In genomic region chr11:22626573-22627239, GRCh38 we compare ENCODE assay signal across 10 cellular contexts. TPM values are rescaled to one million over a fixed set of nuclear protein-coding genes. Genes with fewer than 3 reads are reported as not detected.
DNase-seq lines count a peak whose midpoint lies in the region; ATAC-seq and TF ChIP-seq lines count a peak whose summit lies in the region.
"Had no signal": no experiment of that assay in that cellular context is flagged by ENCODE, and none has a peak within 500 bp of the region (broad histone marks: within the 10 kb centered on the region; RNA-seq: fewer than 3 reads in every experiment).

No MANE protein-coding gene starts in this region.

- WGBS in sigmoid colon, 2 donors: 96% methylated on average over 14 of the region's 14 CpGs

- H3K27ac ChIP-seq in fibroblast of lung (ENCODE audit: insufficient read depth, low read length) (no peak overlapping the region), sigmoid colon (peak overlapping the region; percentile 82 to 91 (median 88))

- H3K4me3 ChIP-seq in fibroblast of lung (replicated peaks in 1 of 4; ENCODE audit: control extremely low read depth in 1 of 4, insufficient read depth in 1 of 4, low read depth in 3 of 4, low read length in 4 of 4): peak overlapping the region in 2 of 4 experiments; percentile 90 to 95
- H3K4me3 ChIP-seq in sigmoid colon: peak overlapping the region in 1 of 4 donors; percentile 78

- peak overlapping the region; percentile 94 for H2AFZ ChIP-seq in fibroblast of lung (ENCODE audit: low read length)

- DNase-seq in NOMO-1 treated with DMSO at 0.1 percent for 48 hours (lab: John Stamatoyannopoulos, UW; ENCODE audit: unreplicated experiment): peak; percentile 46
- DNase-seq in NOMO-1 treated with dmso at 0.1 percent for 144 hours (lab: John Stamatoyannopoulos, UW; ENCODE audit: unreplicated experiment): no peak
- peak; percentile 37 for DNase-seq in OCI-M1 (lab: John Stamatoyannopoulos, UW)
- DNase-seq in fibroblast of lung (ENCODE audit: low read depth in 2 of 2): no peak
- DNase-seq in sigmoid colon: no peak
- DNase-seq in GM10248 (ENCODE audit: extremely low spot score): no peak
- DNase-seq in HCEC 1CT: no peak
- DNase-seq: colonic mucosa, left cardiac atrium had no signal

- CTCF ChIA-PET in GM10248 (lab: Yijun Ruan, JAX): interaction anchor here (1.1 to 1.6 kb wide), 3 partner anchors 44 to 202 kb away, joined by 3 to 5 read pairs (median 4); no protein-coding TSS in a partner anchor

- H3K9me3 ChIP-seq in fibroblast of lung (ENCODE audit: control insufficient read depth, insufficient read depth, low read depth, low read length) (no peaks in the 10 kb centered on the region), sigmoid colon (no peaks in the 10 kb centered on the region)
- H3K9me3 ChIP-seq: colonic mucosa had no signal

- no peak for TF ChIP-seq POLR2A in sigmoid colon (IDR thresholded peaks at IDR 0.05)

- H3K4me1 ChIP-seq in fibroblast of lung (ENCODE audit: control insufficient read depth, extremely low read depth, insufficient read depth, low read length) (peaks cover 2% of the 10 kb centered on the region), sigmoid colon (peaks cover 0 to 19% (median 9%) of the 10 kb centered on the region in 4 donors)

- H3K79me2 ChIP-seq in fibroblast of lung (ENCODE audit: control insufficient read depth, insufficient read depth, low read length): peaks cover 6% of the 10 kb centered on the region

- no peak for TF ChIP-seq EP300 in sigmoid colon (IDR thresholded peaks at IDR 0.05)

- H3K27me3 ChIP-seq in fibroblast of lung (ENCODE audit: control insufficient read depth, insufficient read depth, low read length): no peaks in the 10 kb centered on the region
- H3K27me3 ChIP-seq in sigmoid colon: no peaks in the 10 kb centered on the region
- H3K27me3 ChIP-seq: colonic mucosa had no signal

- TF ChIP-seq CTCF in fibroblast of lung (conservative IDR thresholded peaks at IDR 0.05 in 1 of 2, IDR thresholded peaks at IDR 0.05 in 1 of 2; ENCODE audit: low read depth in 1 of 2, low read length in 2 of 2): no peak
- TF ChIP-seq CTCF in sigmoid colon (IDR thresholded peaks at IDR 0.05): no peak
- TF ChIP-seq CTCF in GM10248 (IDR thresholded peaks at IDR 0.05; ENCODE audit: control extremely low read depth, extremely low read depth, low read depth, missing control alignments): no peak

- H3K36me3 ChIP-seq in fibroblast of lung (ENCODE audit: control insufficient read depth, insufficient read depth, low read length) (no peaks in the 10 kb centered on the region), sigmoid colon (no peaks in the 10 kb centered on the region)
- H3K36me3 ChIP-seq: colonic mucosa had no signal

- ATAC-seq in HG02884 (IDR thresholded peaks at IDR 0.05; ENCODE audit: unreplicated experiment): no peak

- POLR2A ChIA-PET in GM10248 (lab: Yijun Ruan, JAX): no interaction called here

- no peak overlapping the region for H3K9ac ChIP-seq in fibroblast of lung (ENCODE audit: insufficient read depth, low read length)

- H4K20me1 ChIP-seq in fibroblast of lung (ENCODE audit: control insufficient read depth, extremely low read depth, insufficient read depth, low read length): no peaks in the 10 kb centered on the region

- peak overlapping the region; percentile 51 for H3K4me2 ChIP-seq in fibroblast of lung (ENCODE audit: extremely low read depth, insufficient read depth, low read length)

- intact Hi-C loops in sigmoid colon (cut with DNase I): loop anchor here (5.0 kb wide), 1 partner anchor 201 kb away; the partner anchor contains the start of gene SVIP

RNA-seq across cellular contexts. Expression of gene FANCF, which starts 1.1 kb away (rescaled TPM):
- total RNA-seq in fibroblast of lung (11.8 and 15.9 TPM in 2 replicates), sigmoid colon (1 to 10 TPM; 3.6 to 4.6 (median 4.5) TPM)
- polyA plus RNA-seq in fibroblast of lung (4.3 and 4.9 TPM in 2 replicates), sigmoid colon (10 to 100 TPM in 2 of 3 donors, 1 to 10 TPM in 1; 7.2 to 10.4 (median 10.3) TPM)
- polyA plus RNA-seq in fibroblast of lung (2012): 4.7 and 5.3 TPM in 2 replicates
- polyA minus RNA-seq in fibroblast of lung (ENCODE audit: low replicate concordance): 0.59 and 2.7 TPM in 2 replicates

RNA-seq across cellular contexts. Expression of gene GAS2, which starts 39.7 kb away (rescaled TPM):
- total RNA-seq in fibroblast of lung: 0.77 and 1.2 TPM in 2 replicates
- polyA plus RNA-seq in fibroblast of lung: 0.27 and 0.36 TPM in 2 replicates
- polyA plus RNA-seq in fibroblast of lung (2012): 0.24 and 0.59 TPM in 2 replicates
- polyA minus RNA-seq in fibroblast of lung (ENCODE audit: low replicate concordance): not detected in 2 replicates
- 1 to 10 TPM; 1.1 to 4.8 (median 2.5) TPM for total RNA-seq in sigmoid colon
- 1 to 10 TPM; 1.2 to 1.8 (median 1.5) TPM for polyA plus RNA-seq in sigmoid colon

Comparison
In these comparisons a context has a peak if more than half of its experiments do, and no peak if none do; other contexts are left out.
1. DNase-seq: peak in NOMO-1 treated with DMSO at 0.1 percent for 48 hours (single experiment) and OCI-M1 (single experiment); none in NOMO-1 treated with dmso at 0.1 percent for 144 hours (single experiment), fibroblast of lung (0 of 2), sigmoid colon (single experiment), GM10248 (single experiment) and HCEC 1CT (single experiment).